Comparison of ENCODE assay signal across 1 cellular context in the genomic region with DNA sequence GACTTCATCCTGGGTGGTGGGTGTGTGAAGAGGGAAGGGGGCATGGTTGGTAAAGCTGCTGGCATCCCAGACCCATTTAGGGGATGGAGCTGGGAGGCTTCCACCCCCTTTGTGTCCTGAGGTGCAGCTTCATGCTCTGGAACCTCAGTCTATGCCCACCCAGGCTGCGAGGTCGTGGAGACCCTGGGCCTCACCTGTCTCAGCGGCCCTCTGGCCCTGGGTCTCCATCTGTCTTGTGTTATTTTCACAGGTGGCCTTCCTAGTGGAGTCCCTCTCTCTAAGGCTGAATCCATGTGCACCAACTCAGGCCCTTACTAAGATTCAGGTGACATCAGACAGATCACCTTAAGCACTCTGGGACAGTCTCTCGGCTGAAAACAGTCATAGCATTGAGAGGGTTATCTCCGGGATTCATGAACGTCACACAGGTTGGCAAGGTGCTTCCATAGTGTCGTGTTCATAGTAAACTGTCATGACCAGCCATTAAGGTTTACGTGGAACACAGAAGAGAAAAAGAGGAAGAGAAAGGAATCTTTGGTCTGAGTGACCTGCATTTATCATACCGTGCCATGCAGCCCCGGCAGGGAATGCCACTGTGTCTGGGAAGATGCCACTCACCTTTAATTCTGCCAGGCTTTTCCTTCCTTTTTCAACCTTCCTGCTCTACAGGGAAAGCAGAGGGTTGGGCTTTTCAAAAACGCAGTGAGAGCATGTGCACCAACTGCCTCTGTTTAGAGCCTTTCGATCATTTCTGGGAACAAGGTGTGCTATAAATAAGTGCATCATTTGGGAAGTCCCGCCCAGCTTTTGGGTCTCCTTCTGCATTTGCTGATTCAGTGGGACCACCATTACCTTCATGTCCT.
TF ChIP-seq lines count a peak whose summit lies in the region.

No MANE protein-coding gene starts in this region.

TF ChIP-seq in endothelial cell of umbilical vein, 7 proteins besides CTCF, POLR2A, EP300 and RAD21:
- TF ChIP-seq POLR2AphosphoS5 (IDR thresholded peaks at IDR 0.05; ENCODE audit: insufficient read depth, low read depth, low read length) (no peak), FOS (IDR thresholded peaks at IDR 0.05; ENCODE audit: borderline replicate concordance, insufficient read depth, low read length) (no peak), MYC (IDR thresholded peaks at IDR 0.05; ENCODE audit: low read depth, low read length) (no peak), GATA2 (IDR thresholded peaks at IDR 0.05; ENCODE audit: insufficient read depth, insufficient read length, low read depth, low read length) (no peak), EZH2 (IDR thresholded peaks at IDR 0.05; ENCODE audit: borderline replicate concordance, low read depth, low read length, severe bottlenecking) (no peak), JUN (IDR thresholded peaks at IDR 0.05; ENCODE audit: borderline replicate concordance, insufficient read depth, insufficient read length, low read depth) (no peak)
- TF ChIP-seq, protein P1, sequence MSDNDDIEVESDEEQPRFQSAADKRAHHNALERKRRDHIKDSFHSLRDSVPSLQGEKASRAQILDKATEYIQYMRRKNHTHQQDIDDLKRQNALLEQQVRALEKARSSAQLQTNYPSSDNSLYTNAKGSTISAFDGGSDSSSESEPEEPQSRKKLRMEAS (IDR thresholded peaks at IDR 0.05; ENCODE audit: insufficient read depth, insufficient read length) = no peak
TF ChIP-seq in endothelial cell of umbilical vein: peak in this region for 0.
